In genomic region chr4:93897559-93897958, GRCh38 we compare ENCODE assay signal across 9 cellular contexts.
DNase-seq lines count a peak whose midpoint lies in the region; ATAC-seq, FAIRE-seq and TF ChIP-seq lines count a peak whose summit lies in the region.
"Had no signal": no experiment of that assay in that cellular context is flagged by ENCODE, and none has a peak within 500 bp of the region (broad histone marks: within the 10 kb centered on the region; RNA-seq: fewer than 3 reads in every experiment).

No MANE protein-coding gene starts in this region.

- ATAC-seq in GM21526 (IDR thresholded peaks at IDR 0.05; ENCODE audit: low FRiP score, unreplicated experiment) (peak; percentile 75), left lung (no peak), HG02588 (IDR thresholded peaks at IDR 0.05; ENCODE audit: unreplicated experiment) (no peak)

- TF ChIP-seq CTCF in D721Med (IDR thresholded peaks at IDR 0.05; ENCODE audit: insufficient read depth, missing control alignments) (peak; percentile 55), left lung (IDR thresholded peaks at IDR 0.05) (no peak)

- H3K27me3 ChIP-seq in left lung = no peaks in the 10 kb centered on the region

- no peaks in the 10 kb centered on the region for H3K4me1 ChIP-seq in left lung

- no peaks in the 10 kb centered on the region for H3K9me3 ChIP-seq in left lung

- intact Hi-C loops in left lung (cut with DNase I) = no loop called here

- no peaks in the 10 kb centered on the region for H3K36me3 ChIP-seq in left lung

- DNase-seq in D721Med (ENCODE audit: insufficient read length, low spot score) (no peak), NCI-H69 (lab: John Stamatoyannopoulos, UW) (peak; percentile 29), foreskin melanocyte (peak; percentile 3), NCI-H128 (lab: John Stamatoyannopoulos, UW; ENCODE audit: unreplicated experiment) (no peak), left lung (no peak)
- no peak for DNase-seq in activated CD8-positive, alpha-beta memory T cell treated with anti-CD3 and anti-CD28 coated beads, Interleukin-2, amount 50 U/mL, for 4 hours

- peak; percentile 6 for FAIRE-seq in D721Med (lab: Jason Lieb, UNC)

- H3K27ac ChIP-seq in left lung = no peak overlapping the region
- H3K27ac ChIP-seq: skin epidermis had no signal

- no peak overlapping the region for H3K4me3 ChIP-seq in left lung
- H3K4me3 ChIP-seq: skin epidermis had no signal

Comparison
In these comparisons a context has a peak if more than half of its experiments do, and no peak if none do; other contexts are left out.
1. DNase-seq: peak in NCI-H69 (single experiment) and foreskin melanocyte (single experiment); none in D721Med (single experiment), NCI-H128 (single experiment), activated CD8-positive, alpha-beta memory T cell treated with anti-CD3 and anti-CD28 coated beads, Interleukin-2, amount 50 U/mL, for 4 hours (single experiment) and left lung (0 of 2).